In the genomic region with DNA sequence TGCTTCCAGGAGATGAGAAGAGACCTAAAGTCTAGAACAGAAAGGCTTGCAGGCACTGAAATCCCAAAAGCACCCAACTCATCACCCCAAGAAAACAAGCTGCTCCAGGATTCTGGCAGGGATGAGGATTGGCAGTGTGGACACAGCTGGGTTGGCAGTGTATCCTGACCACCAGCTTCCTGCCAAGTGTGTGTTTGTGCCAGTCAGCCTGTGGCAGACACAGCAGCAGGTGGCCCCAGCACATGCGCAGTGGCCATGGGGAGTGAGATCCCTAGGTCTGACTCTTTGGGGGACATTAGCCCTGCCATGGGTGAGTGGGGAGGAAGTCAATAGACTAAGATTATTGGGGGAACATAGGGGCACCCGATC, we compare ENCODE assay signal across 2 cellular contexts.
TF ChIP-seq lines count a peak whose summit lies in the region.

No MANE protein-coding gene starts in this region.

TF ChIP-seq in GM12891, 5 proteins besides CTCF, POLR2A, EP300 and RAD21:
- no peak for TF ChIP-seq POU2F2 (IDR thresholded peaks at IDR 0.05; ENCODE audit: low read depth, low read length)
- TF ChIP-seq POLR2AphosphoS5 (IDR thresholded peaks at IDR 0.05; ENCODE audit: low read depth, low read length) = no peak
- TF ChIP-seq SPI1 (IDR thresholded peaks at IDR 0.05; ENCODE audit: low read depth, low read length) = no peak
- no peak for TF ChIP-seq PAX5 (IDR thresholded peaks at IDR 0.05; ENCODE audit: insufficient read depth, low read length, severe bottlenecking)
- no peak for TF ChIP-seq TAF1 (IDR thresholded peaks at IDR 0.05; ENCODE audit: low read depth, low read length)
TF ChIP-seq in GM12891: peak in this region for 0.

TF ChIP-seq in H1, 55 proteins besides CTCF, POLR2A, EP300 and RAD21:
- TF ChIP-seq, protein P1, sequence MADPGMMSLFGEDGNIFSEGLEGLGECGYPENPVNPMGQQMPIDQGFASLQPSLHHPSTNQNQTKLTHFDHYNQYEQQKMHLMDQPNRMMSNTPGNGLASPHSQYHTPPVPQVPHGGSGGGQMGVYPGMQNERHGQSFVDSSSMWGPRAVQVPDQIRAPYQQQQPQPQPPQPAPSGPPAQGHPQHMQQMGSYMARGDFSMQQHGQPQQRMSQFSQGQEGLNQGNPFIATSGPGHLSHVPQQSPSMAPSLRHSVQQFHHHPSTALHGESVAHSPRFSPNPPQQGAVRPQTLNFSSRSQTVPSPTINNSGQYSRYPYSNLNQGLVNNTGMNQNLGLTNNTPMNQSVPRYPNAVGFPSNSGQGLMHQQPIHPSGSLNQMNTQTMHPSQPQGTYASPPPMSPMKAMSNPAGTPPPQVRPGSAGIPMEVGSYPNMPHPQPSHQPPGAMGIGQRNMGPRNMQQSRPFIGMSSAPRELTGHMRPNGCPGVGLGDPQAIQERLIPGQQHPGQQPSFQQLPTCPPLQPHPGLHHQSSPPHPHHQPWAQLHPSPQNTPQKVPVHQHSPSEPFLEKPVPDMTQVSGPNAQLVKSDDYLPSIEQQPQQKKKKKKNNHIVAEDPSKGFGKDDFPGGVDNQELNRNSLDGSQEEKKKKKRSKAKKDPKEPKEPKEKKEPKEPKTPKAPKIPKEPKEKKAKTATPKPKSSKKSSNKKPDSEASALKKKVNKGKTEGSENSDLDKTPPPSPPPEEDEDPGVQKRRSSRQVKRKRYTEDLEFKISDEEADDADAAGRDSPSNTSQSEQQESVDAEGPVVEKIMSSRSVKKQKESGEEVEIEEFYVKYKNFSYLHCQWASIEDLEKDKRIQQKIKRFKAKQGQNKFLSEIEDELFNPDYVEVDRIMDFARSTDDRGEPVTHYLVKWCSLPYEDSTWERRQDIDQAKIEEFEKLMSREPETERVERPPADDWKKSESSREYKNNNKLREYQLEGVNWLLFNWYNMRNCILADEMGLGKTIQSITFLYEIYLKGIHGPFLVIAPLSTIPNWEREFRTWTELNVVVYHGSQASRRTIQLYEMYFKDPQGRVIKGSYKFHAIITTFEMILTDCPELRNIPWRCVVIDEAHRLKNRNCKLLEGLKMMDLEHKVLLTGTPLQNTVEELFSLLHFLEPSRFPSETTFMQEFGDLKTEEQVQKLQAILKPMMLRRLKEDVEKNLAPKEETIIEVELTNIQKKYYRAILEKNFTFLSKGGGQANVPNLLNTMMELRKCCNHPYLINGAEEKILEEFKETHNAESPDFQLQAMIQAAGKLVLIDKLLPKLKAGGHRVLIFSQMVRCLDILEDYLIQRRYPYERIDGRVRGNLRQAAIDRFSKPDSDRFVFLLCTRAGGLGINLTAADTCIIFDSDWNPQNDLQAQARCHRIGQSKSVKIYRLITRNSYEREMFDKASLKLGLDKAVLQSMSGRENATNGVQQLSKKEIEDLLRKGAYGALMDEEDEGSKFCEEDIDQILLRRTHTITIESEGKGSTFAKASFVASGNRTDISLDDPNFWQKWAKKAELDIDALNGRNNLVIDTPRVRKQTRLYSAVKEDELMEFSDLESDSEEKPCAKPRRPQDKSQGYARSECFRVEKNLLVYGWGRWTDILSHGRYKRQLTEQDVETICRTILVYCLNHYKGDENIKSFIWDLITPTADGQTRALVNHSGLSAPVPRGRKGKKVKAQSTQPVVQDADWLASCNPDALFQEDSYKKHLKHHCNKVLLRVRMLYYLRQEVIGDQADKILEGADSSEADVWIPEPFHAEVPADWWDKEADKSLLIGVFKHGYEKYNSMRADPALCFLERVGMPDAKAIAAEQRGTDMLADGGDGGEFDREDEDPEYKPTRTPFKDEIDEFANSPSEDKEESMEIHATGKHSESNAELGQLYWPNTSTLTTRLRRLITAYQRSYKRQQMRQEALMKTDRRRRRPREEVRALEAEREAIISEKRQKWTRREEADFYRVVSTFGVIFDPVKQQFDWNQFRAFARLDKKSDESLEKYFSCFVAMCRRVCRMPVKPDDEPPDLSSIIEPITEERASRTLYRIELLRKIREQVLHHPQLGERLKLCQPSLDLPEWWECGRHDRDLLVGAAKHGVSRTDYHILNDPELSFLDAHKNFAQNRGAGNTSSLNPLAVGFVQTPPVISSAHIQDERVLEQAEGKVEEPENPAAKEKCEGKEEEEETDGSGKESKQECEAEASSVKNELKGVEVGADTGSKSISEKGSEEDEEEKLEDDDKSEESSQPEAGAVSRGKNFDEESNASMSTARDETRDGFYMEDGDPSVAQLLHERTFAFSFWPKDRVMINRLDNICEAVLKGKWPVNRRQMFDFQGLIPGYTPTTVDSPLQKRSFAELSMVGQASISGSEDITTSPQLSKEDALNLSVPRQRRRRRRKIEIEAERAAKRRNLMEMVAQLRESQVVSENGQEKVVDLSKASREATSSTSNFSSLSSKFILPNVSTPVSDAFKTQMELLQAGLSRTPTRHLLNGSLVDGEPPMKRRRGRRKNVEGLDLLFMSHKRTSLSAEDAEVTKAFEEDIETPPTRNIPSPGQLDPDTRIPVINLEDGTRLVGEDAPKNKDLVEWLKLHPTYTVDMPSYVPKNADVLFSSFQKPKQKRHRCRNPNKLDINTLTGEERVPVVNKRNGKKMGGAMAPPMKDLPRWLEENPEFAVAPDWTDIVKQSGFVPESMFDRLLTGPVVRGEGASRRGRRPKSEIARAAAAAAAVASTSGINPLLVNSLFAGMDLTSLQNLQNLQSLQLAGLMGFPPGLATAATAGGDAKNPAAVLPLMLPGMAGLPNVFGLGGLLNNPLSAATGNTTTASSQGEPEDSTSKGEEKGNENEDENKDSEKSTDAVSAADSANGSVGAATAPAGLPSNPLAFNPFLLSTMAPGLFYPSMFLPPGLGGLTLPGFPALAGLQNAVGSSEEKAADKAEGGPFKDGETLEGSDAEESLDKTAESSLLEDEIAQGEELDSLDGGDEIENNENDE (IDR thresholded peaks at IDR 0.05; ENCODE audit: insufficient replicate concordance, low read length) = no peak
